ENCODE assay signal across 24 cellular contexts in the genomic region with DNA sequence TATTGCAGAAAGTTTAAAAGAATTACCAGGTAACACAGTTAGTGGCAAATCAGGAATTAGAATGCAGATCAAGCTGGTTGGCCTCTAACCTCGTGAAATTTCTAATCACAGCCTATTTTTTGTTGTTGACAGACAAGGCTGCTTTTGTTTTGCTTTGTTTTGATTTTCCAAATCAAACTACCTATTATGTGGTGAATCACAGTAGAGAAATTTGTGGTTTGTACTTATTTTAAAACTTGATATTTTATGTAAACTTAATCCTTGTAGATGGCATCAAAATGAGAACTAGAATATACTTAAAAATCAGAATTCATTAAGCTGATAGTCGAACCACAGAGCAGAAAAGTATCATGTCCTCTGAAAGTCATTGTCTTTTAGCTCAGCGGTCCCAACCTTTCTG.
DNase-seq lines count a peak whose midpoint lies in the region; ATAC-seq, FAIRE-seq and TF ChIP-seq lines count a peak whose summit lies in the region.
"Had no signal": no experiment of that assay in that cellular context is flagged by ENCODE, and none has a peak within 500 bp of the region (broad histone marks: within the 10 kb centered on the region; RNA-seq: fewer than 3 reads in every experiment).

No MANE protein-coding gene starts in this region.

- H3K9me3 ChIP-seq in stomach (no peaks in the 10 kb centered on the region), heart left ventricle (no peaks in the 10 kb centered on the region)
- H3K9me3 ChIP-seq: BLaER1, HAP-1 had no signal

- 61 to 78% (median 73%) methylated on average over 3 of the region's 3 CpGs for WGBS in stomach, 5 donors
- 61 to 75% (median 66%) methylated on average over 3 of the region's 3 CpGs for WGBS in heart left ventricle, 4 donors

- intact Hi-C loops in dorsolateral prefrontal cortex (cut with DNase I): no loop called here
- intact Hi-C loops in stomach (cut with DNase I; ENCODE audit: low total_unique reads): no loop called here
- intact Hi-C loops in heart left ventricle (cut with DNase I): no loop called here

- H3K4me3 ChIP-seq in dorsolateral prefrontal cortex (peak overlapping the region in 3 of 59 donors; percentile 14 to 47 (median 26)), stomach (no peak overlapping the region), heart left ventricle (no peak overlapping the region)
- H3K4me3 ChIP-seq: BLaER1, GM12878, HAP-1 had no signal

- TF ChIP-seq CTCF in dorsolateral prefrontal cortex (IDR thresholded peaks at IDR 0.05 in 54 of 56, conservative IDR thresholded peaks at IDR 0.05 in 2 of 56; ENCODE audit: low read depth in 1 of 56, partially characterized antibody in 56 of 56): no peak
- no peak for TF ChIP-seq CTCF in stomach (IDR thresholded peaks at IDR 0.05)
- no peak for TF ChIP-seq CTCF in heart left ventricle (IDR thresholded peaks at IDR 0.05)

- no peak for TF ChIP-seq EP300 in stomach (IDR thresholded peaks at IDR 0.05)

- H3K27ac ChIP-seq in dorsolateral prefrontal cortex (peak overlapping the region in 36 of 59 donors; percentile 4 to 85 (median 41)), stomach (no peak overlapping the region), heart left ventricle (no peak overlapping the region)
- H3K27ac ChIP-seq: 22Rv1, BLaER1, C4-2B had no signal

- H3K36me3 ChIP-seq in stomach: no peaks in the 10 kb centered on the region
- H3K36me3 ChIP-seq in heart left ventricle: no peaks in the 10 kb centered on the region
- H3K36me3 ChIP-seq: BLaER1, HAP-1 had no signal

- no peak for TF ChIP-seq POLR2A in stomach (IDR thresholded peaks at IDR 0.05)
- no peak for TF ChIP-seq POLR2A in heart left ventricle (IDR thresholded peaks at IDR 0.05)

- FAIRE-seq in islet of Langerhans (lab: Jason Lieb, UNC): peak; percentile 60
- FAIRE-seq: A204.1, GM12878, GM19239, H54 had no signal

- H3K27me3 ChIP-seq in dorsolateral prefrontal cortex (no peaks in the 10 kb centered on the region), stomach (no peaks in the 10 kb centered on the region), heart left ventricle (no peaks in the 10 kb centered on the region)
- H3K27me3 ChIP-seq: BLaER1 had no signal

- no peak for ATAC-seq in HG02759 (IDR thresholded peaks at IDR 0.05; ENCODE audit: unreplicated experiment)
- no peak for ATAC-seq in heart left ventricle
- ATAC-seq in GM21390 (IDR thresholded peaks at IDR 0.05; ENCODE audit: unreplicated experiment): no peak
- ATAC-seq: CD8-positive, alpha-beta T cell; GM12878 had no signal

- H3K4me1 ChIP-seq in stomach (no peaks in the 10 kb centered on the region), heart left ventricle (no peaks in the 10 kb centered on the region)
- H3K4me1 ChIP-seq: BLaER1, HAP-1 had no signal

- DNase-seq in COLO829 (ENCODE audit: low spot score): peak; percentile 14
- no peak for DNase-seq in dorsolateral prefrontal cortex
- DNase-seq in putamen (ENCODE audit: low spot score): peak; percentile 34
- no peak for DNase-seq in stomach
- DNase-seq in heart left ventricle: no peak
- DNase-seq: CD4-positive, CD25-positive, alpha-beta regulatory T cell; CD8-positive, alpha-beta T cell; DMS 273 treated with DMSO at 0.1 percent for 48 hours; DMS79; EL; GDM1; GOT3; HFFc6 had no signal

Comparison
In these comparisons a context has a peak if more than half of its experiments do, and no peak if none do; other contexts are left out.
1. DNase-seq: peak in COLO829 (single experiment) and putamen (single experiment); none in dorsolateral prefrontal cortex (0 of 10), stomach (single experiment) and heart left ventricle (0 of 5).
2. H3K27ac ChIP-seq: peak in dorsolateral prefrontal cortex (36 of 59); none in stomach (0 of 5) and heart left ventricle (0 of 12).